Comparison of ENCODE assay signal across 7 cellular contexts in the genomic region with DNA sequence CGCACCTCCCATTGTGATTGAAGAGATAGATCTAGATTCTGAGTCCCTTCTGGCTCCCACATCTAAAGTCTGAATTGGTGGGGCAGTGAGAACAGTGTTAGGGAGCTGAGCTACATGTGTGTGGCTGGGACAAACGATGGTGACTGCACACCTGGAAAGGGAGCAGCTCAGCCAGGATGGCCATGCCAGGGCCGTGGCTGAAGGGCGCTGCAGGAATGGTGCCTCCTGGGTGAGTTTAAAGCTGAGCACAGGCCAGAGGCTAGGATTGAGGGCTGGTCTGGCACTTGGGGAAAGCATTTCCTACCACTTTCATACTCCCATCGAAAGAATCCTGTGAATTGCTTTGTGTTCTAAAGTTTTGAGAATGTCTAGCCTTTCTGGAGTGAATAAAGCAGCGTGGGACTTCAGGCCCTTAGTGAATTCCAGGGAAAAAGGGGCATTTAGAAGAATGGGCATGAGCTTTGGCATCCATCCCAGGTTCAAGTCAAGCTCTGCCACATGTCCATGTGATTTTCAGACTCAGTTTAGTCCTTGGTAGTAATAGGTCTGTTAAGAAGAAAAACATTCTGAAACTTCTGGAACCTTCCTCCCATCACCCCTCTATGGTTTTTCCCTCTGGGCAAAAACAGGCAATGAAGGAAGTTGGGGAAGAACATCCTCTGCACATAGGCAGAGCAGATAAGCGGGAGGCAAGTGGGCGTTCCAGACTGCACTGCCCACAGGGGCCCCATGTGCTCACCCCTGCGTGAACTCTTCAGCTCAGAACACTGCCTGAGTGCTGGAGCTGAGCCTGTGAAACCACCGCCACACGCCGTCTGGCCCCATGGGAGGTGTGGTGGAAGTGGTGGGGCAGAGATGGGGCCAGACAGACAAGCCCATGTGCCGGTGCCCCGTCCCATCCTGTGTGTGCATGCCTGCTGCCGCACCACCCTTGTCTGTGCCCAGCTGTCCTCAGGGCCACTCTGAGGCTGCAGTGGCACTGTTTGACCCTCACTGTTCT. TPM values are rescaled to one million over a fixed set of nuclear protein-coding genes. Genes with fewer than 3 reads are reported as not detected.
A peak's percentile ranks its signal among the peaks of the same experiment; 100 is the strongest.
DNase-seq lines count a peak whose midpoint lies in the region; ATAC-seq and TF ChIP-seq lines count a peak whose summit lies in the region.
"Had no signal": no experiment of that assay in that cellular context is flagged by ENCODE, and none has a peak within 500 bp of the region (broad histone marks: within the 10 kb centered on the region; RNA-seq: fewer than 3 reads in every experiment).

No MANE protein-coding gene starts in this region.

- H3K27ac ChIP-seq in spleen, result no peak overlapping the region
- H3K27ac ChIP-seq: skin epidermis had no signal

- H3K27me3 ChIP-seq in spleen (replicated peaks in 1 of 7), result no peaks in the 10 kb centered on the region

- peaks cover 6 to 100% (median 100%) of the 10 kb centered on the region in 6 donors for H3K36me3 ChIP-seq in spleen

- 73 to 84% (median 78%) methylated on average over 12 to 15 of the region's 15 CpGs for WGBS in spleen, 5 donors

- no peak overlapping the region for H3K4me3 ChIP-seq in NB4 (ENCODE audit: low read depth, low read length)
- H3K4me3 ChIP-seq in spleen, result no peak overlapping the region
- H3K4me3 ChIP-seq: skin epidermis had no signal

- DNase-seq in NB4 (ENCODE audit: low read depth) (peak; percentile 93), spleen (peak; percentile 87), ecto neural progenitor cell (ENCODE audit: low spot score) (no peak)
- no peak for DNase-seq in stimulated activated CD4-positive, alpha-beta T cell treated with anti-CD3 and anti-CD28 coated beads, Interleukin-15, amount 100 ng/mL, for 24 hours
- DNase-seq: NCI-H82 had no signal

- H3K4me1 ChIP-seq in spleen, result peaks cover 0 to 17% (median 2%) of the 10 kb centered on the region in 6 donors

- H3K9me3 ChIP-seq in spleen, result no peaks in the 10 kb centered on the region

- TF ChIP-seq POLR2A in NB4 (IDR thresholded peaks at IDR 0.05; ENCODE audit: extremely low read depth, insufficient read length) (no peak), spleen (IDR thresholded peaks at IDR 0.05) (no peak)

- TF ChIP-seq CTCF in NB4 (IDR thresholded peaks at IDR 0.05; ENCODE audit: low read depth, low read length) (no peak), spleen (IDR thresholded peaks at IDR 0.05 in 8 of 11, conservative IDR thresholded peaks at IDR 0.05 in 3 of 11) (no peak)

- intact Hi-C loops in spleen (cut with DNase I; ENCODE audit: low total_unique reads), result no loop called here

- peak; percentile 97 for ATAC-seq in GM21576 (IDR thresholded peaks at IDR 0.05; ENCODE audit: unreplicated experiment)

RNA-seq across cellular contexts. Expression of gene CPNE9, which starts 12.9 kb away (rescaled TPM):
- total RNA-seq in spleen, result under 1 TPM in 1 of 7 donors, not detected in 6; 0.63 TPM
- under 1 TPM; 0.15 to 0.22 (median 0.17) TPM for polyA plus RNA-seq in spleen

RNA-seq across cellular contexts. Expression of gene BRPF1, which starts 40.8 kb away (rescaled TPM):
- 10 to 100 TPM; 24.9 to 31.9 (median 27.0) TPM for total RNA-seq in spleen
- 1 to 10 TPM; 5.5 to 9.3 (median 6.4) TPM for polyA plus RNA-seq in spleen

RNA-seq across cellular contexts. Expression of gene MTMR14, which starts 41.4 kb away (rescaled TPM):
- total RNA-seq in spleen, result 10 to 100 TPM; 55.2 to 84.6 (median 67.2) TPM
- polyA plus RNA-seq in spleen, result 10 to 100 TPM; 43.5 to 47.8 (median 45.1) TPM

RNA-seq across cellular contexts. Expression of gene OGG1, which starts 59.0 kb away (rescaled TPM):
- total RNA-seq in spleen, result 10 to 100 TPM; 22.0 to 34.5 (median 28.1) TPM
- 10 to 100 TPM in 2 of 3 donors, 1 to 10 TPM in 1; 9.3 to 16.7 (median 15.9) TPM for polyA plus RNA-seq in spleen

Comparison
In these comparisons a context has a peak if more than half of its experiments do, and no peak if none do; other contexts are left out.
1. DNase-seq: peak in NB4 (single experiment) and spleen (single experiment); none in stimulated activated CD4-positive, alpha-beta T cell treated with anti-CD3 and anti-CD28 coated beads, Interleukin-15, amount 100 ng/mL, for 24 hours (single experiment) and ecto neural progenitor cell (single experiment).